In genomic region chr11:35138606-35138948, GRCh38 we compare ENCODE assay signal across 9 cellular contexts. TPM values are rescaled to one million over a fixed set of nuclear protein-coding genes. Genes with fewer than 3 reads are reported as not detected.
DNase-seq lines count a peak whose midpoint lies in the region; ATAC-seq lines count a peak whose summit lies in the region.
"Had no signal": no experiment of that assay in that cellular context is flagged by ENCODE, and none has a peak within 500 bp of the region (broad histone marks: within the 10 kb centered on the region; RNA-seq: fewer than 3 reads in every experiment).

No MANE protein-coding gene starts in this region.

- H3K9ac ChIP-seq in stomach smooth muscle (ENCODE audit: low read length in 2 of 2), result peak overlapping the region; percentile 94 to 96

- peaks cover 55% of the 10 kb centered on the region for H3K36me3 Mint-ChIP-seq in activated T-helper 17 cell treated with anti-CD3 and anti-CD28 coated beads, Interleukin-2, amount 50 U/mL, for 72 hours (ENCODE audit: low read depth)

- ATAC-seq in activated T-helper 17 cell treated with anti-CD3 and anti-CD28 coated beads, Interleukin-2, amount 50 U/mL, for 72 hours (replicated peaks), result no peak

- H3K4me3 ChIP-seq in iPS-18c (ENCODE audit: insufficient read depth, low read depth, low read length) (peak overlapping the region; percentile 67), stomach smooth muscle (ENCODE audit: low read length in 2 of 2) (peak overlapping the region; percentile 97)
- H3K4me3 ChIP-seq: SK-N-MC had no signal

- H3K4me1 Mint-ChIP-seq in activated T-helper 17 cell treated with anti-CD3 and anti-CD28 coated beads, Interleukin-2, amount 50 U/mL, for 72 hours, result peaks cover 32% of the 10 kb centered on the region

- no peaks in the 10 kb centered on the region for H3K27me3 Mint-ChIP-seq in activated T-helper 17 cell treated with anti-CD3 and anti-CD28 coated beads, Interleukin-2, amount 50 U/mL, for 72 hours

- H3K27me3 ChIP-seq in stomach smooth muscle (ENCODE audit: control insufficient read depth in 1 of 2, insufficient read depth in 2 of 2, low read length in 2 of 2), result no peaks in the 10 kb centered on the region

- H3K4me3 Mint-ChIP-seq in activated T-helper 17 cell treated with anti-CD3 and anti-CD28 coated beads, Interleukin-2, amount 50 U/mL, for 72 hours, result peak overlapping the region; percentile 93

- H3K9me3 ChIP-seq in iPS-18c (ENCODE audit: control insufficient read depth, insufficient read depth, low read length) (no peaks in the 10 kb centered on the region), stomach smooth muscle (ENCODE audit: control insufficient read depth in 2 of 2, low read length in 2 of 2) (no peaks in the 10 kb centered on the region)

- peaks cover 0 to 2% of the 10 kb centered on the region in 2 donors for H3K36me3 ChIP-seq in stomach smooth muscle (ENCODE audit: control insufficient read depth in 2 of 2, insufficient read depth in 2 of 2, low read length in 2 of 2)

- H3K27ac Mint-ChIP-seq in activated T-helper 17 cell treated with anti-CD3 and anti-CD28 coated beads, Interleukin-2, amount 50 U/mL, for 72 hours, result peak overlapping the region; percentile 100

- peak overlapping the region; percentile 92 for H3K27ac ChIP-seq in stomach smooth muscle (ENCODE audit: low read length)
- H3K27ac ChIP-seq: SK-N-MC had no signal

- peaks cover 39% of the 10 kb centered on the region for H3K4me1 ChIP-seq in stomach smooth muscle (ENCODE audit: control insufficient read depth, insufficient read depth, low read length)

- DNase-seq in NCI-H748 (lab: John Stamatoyannopoulos, UW; ENCODE audit: unreplicated experiment) (peak; percentile 43), NCI-H748 treated with DMSO at 0.1 percent for 48 hours (lab: John Stamatoyannopoulos, UW) (no peak), hepatic stellate cell (ENCODE audit: low spot score) (no peak), cerebellar nuclear complex (lab: John Stamatoyannopoulos, UW) (no peak), T-helper 9 cell (no peak)

- no peaks in the 10 kb centered on the region for H3K9me3 Mint-ChIP-seq in activated T-helper 17 cell treated with anti-CD3 and anti-CD28 coated beads, Interleukin-2, amount 50 U/mL, for 72 hours

RNA-seq across cellular contexts. Expression of gene CD44, which starts 0.4 kb away (rescaled TPM):
- 100 to 1,000 TPM; 408 to 664 TPM for total RNA-seq in activated T-helper 17 cell treated with anti-CD3 and anti-CD28 coated beads, Interleukin-2, amount 50 U/mL, for 72 hours
